Comparison of ENCODE assay signal across 10 cellular contexts in the genomic region with DNA sequence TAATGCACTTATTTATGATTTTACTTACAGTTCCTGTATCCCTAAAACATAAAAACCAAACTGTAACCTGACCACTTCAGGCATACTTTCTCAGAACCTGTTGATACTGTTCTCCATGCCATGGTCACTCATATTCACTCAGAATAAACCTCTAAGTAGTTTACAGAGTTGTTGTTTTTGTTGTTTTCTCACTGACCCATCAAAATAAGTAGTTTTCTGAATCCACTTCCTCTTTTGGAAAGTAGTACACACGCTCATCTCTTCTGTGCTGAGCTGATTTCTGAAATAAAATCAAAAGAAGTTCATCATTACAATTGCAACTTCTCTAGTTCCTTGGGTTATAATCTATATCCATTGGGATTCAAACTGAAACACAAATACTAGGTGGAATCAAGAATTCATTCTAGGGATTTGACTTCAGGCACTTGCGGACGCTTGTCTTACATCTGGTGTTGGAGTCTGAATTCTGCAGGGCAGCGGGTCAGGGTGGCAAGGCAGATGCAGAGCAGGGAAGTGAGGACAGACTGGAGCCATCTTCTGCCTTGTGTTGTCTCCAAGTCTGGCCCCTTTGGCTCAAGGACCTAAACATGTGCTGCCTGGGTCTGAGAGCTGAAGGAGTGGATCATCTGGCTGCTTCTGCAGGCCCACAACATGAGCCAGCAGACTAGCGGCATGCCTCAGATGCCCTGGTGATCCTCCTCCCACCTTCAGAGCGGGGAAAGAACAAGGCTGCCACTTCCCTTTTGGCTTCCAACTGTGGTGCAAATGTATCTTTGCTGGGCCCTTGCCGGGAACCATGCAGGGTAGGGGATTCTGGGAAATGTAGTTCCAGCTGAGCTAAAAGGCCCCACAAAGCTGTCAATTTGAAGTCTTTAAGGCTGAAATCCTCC.
DNase-seq lines count a peak whose midpoint lies in the region; ATAC-seq and TF ChIP-seq lines count a peak whose summit lies in the region.
"Had no signal": no experiment of that assay in that cellular context is flagged by ENCODE, and none has a peak within 500 bp of the region (broad histone marks: within the 10 kb centered on the region; RNA-seq: fewer than 3 reads in every experiment).

No MANE protein-coding gene starts in this region.

- no peak overlapping the region for H3K27ac ChIP-seq in IMR-90 (ENCODE audit: insufficient read depth, low read length)
- no peak overlapping the region for H3K27ac ChIP-seq in ovary
- H3K27ac ChIP-seq in stomach: no peak overlapping the region

- dilution Hi-C loops in IMR-90 (cut with HindIII; ENCODE audit: low sequenced_read_pairs, unreplicated experiment): no loop called here

- H2AK5ac ChIP-seq in IMR-90 (ENCODE audit: low read depth, low read length): no peak overlapping the region

- H2BK15ac ChIP-seq in IMR-90 (ENCODE audit: low read depth, low read length): no peak overlapping the region

- H3K36me3 ChIP-seq in IMR-90 (ENCODE audit: control insufficient read depth, insufficient read depth, low read length) (no peaks in the 10 kb centered on the region), ovary (no peaks in the 10 kb centered on the region), stomach (no peaks in the 10 kb centered on the region)

- TF ChIP-seq POLR2A in IMR-90 (IDR thresholded peaks at IDR 0.05; ENCODE audit: low read depth, low read length): no peak
- no peak for TF ChIP-seq POLR2A in ovary (IDR thresholded peaks at IDR 0.05)
- TF ChIP-seq POLR2A in stomach (IDR thresholded peaks at IDR 0.05): no peak

- no peak for TF ChIP-seq RAD21 in IMR-90 (IDR thresholded peaks at IDR 0.05; ENCODE audit: low read length)

- H4K91ac ChIP-seq in IMR-90 (ENCODE audit: insufficient read depth, low read depth, low read length): no peak overlapping the region

- H2BK120ac ChIP-seq in IMR-90 (ENCODE audit: low read depth, low read length): no peak overlapping the region

- H4K5ac ChIP-seq in IMR-90 (ENCODE audit: low read depth, low read length): no peak overlapping the region

- no peak overlapping the region for H3K4me3 ChIP-seq in IMR-90 (ENCODE audit: insufficient read depth, low read depth, low read length)
- no peak overlapping the region for H3K4me3 ChIP-seq in ovary
- H3K4me3 ChIP-seq in stomach: no peak overlapping the region

- no peak overlapping the region for H2BK5ac ChIP-seq in IMR-90 (ENCODE audit: low read depth, low read length, poor library complexity, severe bottlenecking)

- no peak for ATAC-seq in IMR-90 (ENCODE audit: low read depth)
- ATAC-seq: effector memory CD8-positive, alpha-beta T cell had no signal

- CTCF ChIA-PET in IMR-90 (lab: Yijun Ruan, JAX): no interaction called here

- no peak overlapping the region for H3K4me2 ChIP-seq in IMR-90 (ENCODE audit: low read depth, low read length)

- no peak overlapping the region for H3K14ac ChIP-seq in IMR-90 (replicated peaks; ENCODE audit: low read depth, low read length)

- POLR2A ChIA-PET in IMR-90 (lab: Charles Lee; ENCODE audit: unreplicated experiment): no interaction called here

- H3K9me3 ChIP-seq in IMR-90 (ENCODE audit: control insufficient read depth, insufficient read depth, low read length): no peaks in the 10 kb centered on the region
- no peaks in the 10 kb centered on the region for H3K9me3 ChIP-seq in ovary
- no peaks in the 10 kb centered on the region for H3K9me3 ChIP-seq in stomach

- DNase-seq in CD1c-positive myeloid dendritic cell (ENCODE audit: extremely low spot score) (peak; percentile 77), IMR-90 (no peak), SKM-1 treated with dmso at 0.1 percent for 144 hours (lab: John Stamatoyannopoulos, UW; ENCODE audit: unreplicated experiment) (peak; percentile 22), iPS DF 4.7 (ENCODE audit: extremely low read depth, low spot score) (peak; percentile 60), NCI-H446 (lab: John Stamatoyannopoulos, UW) (no peak), ovary (no peak), stomach (no peak), GM10266 (ENCODE audit: extremely low spot score) (no peak)
- DNase-seq: effector memory CD8-positive, alpha-beta T cell; NK-92 treated with Interleukin-12 subunit alpha and Interleukin-12 subunit beta, amount 100 ng/mL, for 24 hours had no signal

- no TSS peak for BruUV-seq in IMR-90 (replicated peaks; lab: Mats Ljungman, UMichigan)

- H3K4ac ChIP-seq in IMR-90 (ENCODE audit: low read depth, low read length): no peak overlapping the region

- no peak overlapping the region for H2AK9ac ChIP-seq in IMR-90 (replicated peaks; ENCODE audit: low read depth, low read length, poor library complexity)

- peak overlapping the region; percentile 34 for H2AFZ ChIP-seq in IMR-90 (replicated peaks; ENCODE audit: low read length, poor library complexity)

- H4K8ac ChIP-seq in IMR-90 (ENCODE audit: low read depth in 2 of 2, low read length in 2 of 2): no peak overlapping the region

- no peaks in the 10 kb centered on the region for H4K20me1 ChIP-seq in IMR-90 (ENCODE audit: insufficient read depth, low read length)

- WGBS in IMR-90 (ENCODE audit: extremely low coverage in 2 of 2, insufficient read length in 1 of 2), 2 experiments: 67% methylated on average over 3 of the region's 7 CpGs; no CpG with 5 or more reads in 1 of the 2 experiments
- WGBS in ovary, 3 donors: 66 to 77% (median 76%) methylated on average over 7 of the region's 7 CpGs
- WGBS in stomach, 5 donors: 69 to 80% (median 78%) methylated on average over 7 of the region's 7 CpGs

- no peak overlapping the region for H3K23ac ChIP-seq in IMR-90 (ENCODE audit: low read depth, low read length)

- no peaks in the 10 kb centered on the region for H3K79me1 ChIP-seq in IMR-90 (ENCODE audit: low read depth in 1 of 2, low read length in 2 of 2)

- intact Hi-C loops in IMR-90 (cut with micrococcal nuclease) (no loop called here), ovary (cut with DNase I) (no loop called here), stomach (cut with DNase I; ENCODE audit: low total_unique reads) (no loop called here)

- no peaks in the 10 kb centered on the region; the same call in 1 of the 2 replicates for H3K9me1 ChIP-seq in IMR-90 (ENCODE audit: insufficient read depth, low read length)

- no peak overlapping the region for H3K56ac ChIP-seq in IMR-90 (ENCODE audit: extremely low read depth, insufficient read depth, low read length)

- TF ChIP-seq CTCF in IMR-90 (conservative IDR thresholded peaks at IDR 0.05; ENCODE audit: low read depth, low read length) (no peak), ovary (IDR thresholded peaks at IDR 0.05) (no peak), stomach (IDR thresholded peaks at IDR 0.05) (no peak), GM10266 (IDR thresholded peaks at IDR 0.05; ENCODE audit: control insufficient read depth, insufficient read depth, low read depth, missing control alignments) (no peak)

- H3K18ac ChIP-seq in IMR-90 (ENCODE audit: low read depth, low read length): no peak overlapping the region

- TF ChIP-seq EP300 in ovary (IDR thresholded peaks at IDR 0.05) (no peak), stomach (IDR thresholded peaks at IDR 0.05) (no peak)

- no peak overlapping the region for H3K9ac ChIP-seq in IMR-90 (ENCODE audit: low read depth, low read length)

- H3K27me3 ChIP-seq in IMR-90 (ENCODE audit: control insufficient read depth, insufficient read depth, low read length) (no peaks in the 10 kb centered on the region; the same call in 1 of the 2 replicates), ovary (no peaks in the 10 kb centered on the region), stomach (no peaks in the 10 kb centered on the region)

- in situ Hi-C loops in IMR-90 (cut with MboI; ENCODE audit: low sequenced_read_pairs): no loop called here

- no peak overlapping the region for H2BK20ac ChIP-seq in IMR-90 (ENCODE audit: low read depth, low read length)

- H3K4me1 ChIP-seq in IMR-90 (ENCODE audit: control insufficient read depth, insufficient read depth, low read length): no peaks in the 10 kb centered on the region; the same call in 1 of the 2 replicates
- peaks cover 2% of the 10 kb centered on the region for H3K4me1 ChIP-seq in ovary (ENCODE audit: insufficient read depth)
- peaks cover 0 to 12% (median 5%) of the 10 kb centered on the region in 4 donors for H3K4me1 ChIP-seq in stomach

TF ChIP-seq in IMR-90, 13 proteins besides CTCF, POLR2A, EP300 and RAD21:
- TF ChIP-seq RFX5 (IDR thresholded peaks at IDR 0.05; ENCODE audit: low read depth, low read length) (no peak), RCOR1 (IDR thresholded peaks at IDR 0.05; ENCODE audit: insufficient replicate concordance, low read length) (no peak), CEBPB (IDR thresholded peaks at IDR 0.05; ENCODE audit: low read depth, low read length) (no peak)

Comparison
In these comparisons a context has a peak if more than half of its experiments do, and no peak if none do; other contexts are left out.
1. DNase-seq: peak in CD1c-positive myeloid dendritic cell (single experiment), SKM-1 treated with dmso at 0.1 percent for 144 hours (single experiment) and iPS DF 4.7 (single experiment); none in IMR-90 (single experiment), NCI-H446 (0 of 2), ovary (0 of 5), stomach (single experiment) and GM10266 (single experiment).